8 cellular contexts compared by ENCODE assay signal in genomic region chr22:27405672-27406388, GRCh38.
DNase-seq lines count a peak whose midpoint lies in the region; ATAC-seq and TF ChIP-seq lines count a peak whose summit lies in the region.

No MANE protein-coding gene starts in this region.

- H2AK5ac ChIP-seq in IMR-90 (ENCODE audit: low read depth, low read length) = no peak overlapping the region

- H2BK120ac ChIP-seq in IMR-90 (ENCODE audit: low read depth, low read length) = no peak overlapping the region

- no peaks in the 10 kb centered on the region for H3F3A ChIP-seq in smooth muscle cell (ENCODE audit: low read depth)

- peak; percentile 93 for TF ChIP-seq RAD21 in IMR-90 (IDR thresholded peaks at IDR 0.05; ENCODE audit: low read length)

- TF ChIP-seq CTCF in IMR-90 (conservative IDR thresholded peaks at IDR 0.05; ENCODE audit: low read depth, low read length) (peak; percentile 79), heart right ventricle (IDR thresholded peaks at IDR 0.05) (peak; percentile 58 to 82 (median 77)), smooth muscle cell (IDR thresholded peaks at IDR 0.05; ENCODE audit: borderline replicate concordance, insufficient read depth, poor library complexity, severe bottlenecking) (peak; percentile 63)

- H3K4me3 ChIP-seq in IMR-90 (ENCODE audit: insufficient read depth, low read depth, low read length) = no peak overlapping the region
- no peak overlapping the region for H3K4me3 ChIP-seq in heart right ventricle
- H3K4me3 ChIP-seq in smooth muscle cell = no peak overlapping the region

- H3K18ac ChIP-seq in IMR-90 (ENCODE audit: low read depth, low read length) = no peak overlapping the region

- H3K56ac ChIP-seq in IMR-90 (ENCODE audit: extremely low read depth, insufficient read depth, low read length) = no peak overlapping the region

- 70% methylated on average over 2 of the region's 10 CpGs; no CpG with 5 or more reads in 1 of the 2 experiments for WGBS in IMR-90 (ENCODE audit: extremely low coverage in 2 of 2, insufficient read length in 1 of 2), 2 experiments
- WGBS in heart right ventricle, 2 donors = 59 to 60% methylated on average over 10 of the region's 10 CpGs
- 57% methylated on average over 10 of the region's 10 CpGs for WGBS in smooth muscle cell (ENCODE audit: low lambda C conversion rate)

- H2AFZ ChIP-seq in IMR-90 (replicated peaks; ENCODE audit: low read length, poor library complexity) (peak overlapping the region; percentile 9), smooth muscle cell (ENCODE audit: low read depth) (no peak overlapping the region)

- H3K79me1 ChIP-seq in IMR-90 (ENCODE audit: low read depth in 1 of 2, low read length in 2 of 2) = no peaks in the 10 kb centered on the region

- no peak overlapping the region for H3K4ac ChIP-seq in IMR-90 (ENCODE audit: low read depth, low read length)

- H3K27ac ChIP-seq in IMR-90 (ENCODE audit: insufficient read depth, low read length) (no peak overlapping the region), heart right ventricle (no peak overlapping the region), smooth muscle cell (ENCODE audit: low read depth) (no peak overlapping the region)

- peaks cover 4% of the 10 kb centered on the region for H3K9me3 ChIP-seq in IMR-90 (ENCODE audit: control insufficient read depth, insufficient read depth, low read length)
- H3K9me3 ChIP-seq in heart right ventricle = peaks cover 0 to 18% (median 5%) of the 10 kb centered on the region in 11 donors
- H3K9me3 ChIP-seq in smooth muscle cell (replicated peaks; ENCODE audit: low read depth) = no peaks in the 10 kb centered on the region

- H2BK15ac ChIP-seq in IMR-90 (ENCODE audit: low read depth, low read length) = no peak overlapping the region

- ATAC-seq in IMR-90 (ENCODE audit: low read depth) (peak; percentile 95), heart right ventricle (peak in 7 of 8 donors; percentile 66 to 88 (median 76)), GM19035 (IDR thresholded peaks at IDR 0.05; ENCODE audit: unreplicated experiment) (no peak), GM19397 (IDR thresholded peaks at IDR 0.05; ENCODE audit: unreplicated experiment) (no peak)

- dilution Hi-C loops in IMR-90 (cut with HindIII; ENCODE audit: low sequenced_read_pairs, unreplicated experiment) = no loop called here

- H3K23ac ChIP-seq in IMR-90 (ENCODE audit: low read depth, low read length) = no peak overlapping the region

- no peaks in the 10 kb centered on the region for H3K9me1 ChIP-seq in IMR-90 (ENCODE audit: insufficient read depth, low read length)

- in situ Hi-C loops in IMR-90 (cut with MboI; ENCODE audit: low sequenced_read_pairs) = loop anchor here (10.0 kb wide), 2 partner anchors 399 to 651 kb away; partner anchors contain the start of gene MN1

- H3K36me3 ChIP-seq in IMR-90 (ENCODE audit: control insufficient read depth, insufficient read depth, low read length) (no peaks in the 10 kb centered on the region), heart right ventricle (no peaks in the 10 kb centered on the region), smooth muscle cell (ENCODE audit: low read depth) (no peaks in the 10 kb centered on the region)

- H2BK5ac ChIP-seq in IMR-90 (ENCODE audit: low read depth, low read length, poor library complexity, severe bottlenecking) = no peak overlapping the region

- POLR2A ChIA-PET in IMR-90 (lab: Charles Lee; ENCODE audit: unreplicated experiment) = no interaction called here

- H3K9ac ChIP-seq in IMR-90 (ENCODE audit: low read depth, low read length) (no peak overlapping the region), smooth muscle cell (ENCODE audit: low read depth) (no peak overlapping the region)

- H3K79me2 ChIP-seq in smooth muscle cell (ENCODE audit: low read depth) = no peaks in the 10 kb centered on the region

- H4K20me1 ChIP-seq in IMR-90 (ENCODE audit: insufficient read depth, low read length) (no peaks in the 10 kb centered on the region), smooth muscle cell (ENCODE audit: low read depth) (no peaks in the 10 kb centered on the region)

- peak; percentile 54 for DNase-seq in DMS 273 (lab: John Stamatoyannopoulos, UW; ENCODE audit: unreplicated experiment)
- no peak for DNase-seq in DMS 273 treated with DMSO at 0.1 percent for 48 hours (lab: John Stamatoyannopoulos, UW)
- DNase-seq in IMR-90 = peak; percentile 45
- DNase-seq in activated CD8-positive, alpha-beta memory T cell treated with anti-CD3 and anti-CD28 coated beads for 48 hours (ENCODE audit: low read depth in 2 of 3, low spot score in 2 of 3) = peak; percentile 1 to 8 (median 1)
- peak; percentile 36 to 68 for DNase-seq in heart right ventricle
- no peak for DNase-seq in smooth muscle cell (lab: John Stamatoyannopoulos, UW; ENCODE audit: unreplicated experiment)

- H3K4me1 ChIP-seq in IMR-90 (ENCODE audit: control insufficient read depth, insufficient read depth, low read length) (no peaks in the 10 kb centered on the region), heart right ventricle (no peaks in the 10 kb centered on the region), smooth muscle cell (ENCODE audit: low read depth) (no peaks in the 10 kb centered on the region)

- H3K4me2 ChIP-seq in IMR-90 (ENCODE audit: low read depth, low read length) (no peak overlapping the region), smooth muscle cell (no peak overlapping the region)

- H3K14ac ChIP-seq in IMR-90 (replicated peaks; ENCODE audit: low read depth, low read length) = no peak overlapping the region

- no peak overlapping the region for H2AK9ac ChIP-seq in IMR-90 (replicated peaks; ENCODE audit: low read depth, low read length, poor library complexity)

- BruUV-seq in IMR-90 (replicated peaks; lab: Mats Ljungman, UMichigan) = no TSS peak

- H4K91ac ChIP-seq in IMR-90 (ENCODE audit: insufficient read depth, low read depth, low read length) = no peak overlapping the region

- no peak overlapping the region for H4K5ac ChIP-seq in IMR-90 (ENCODE audit: low read depth, low read length)

- intact Hi-C loops in IMR-90 (cut with micrococcal nuclease) = loop anchor here (1.0 to 5.0 kb wide), 4 partner anchors 398 to 729 kb away; no protein-coding TSS in a partner anchor
- intact Hi-C loops in heart right ventricle (cut with DNase I) = loop anchor here (1.0 to 10.0 kb wide), 8 partner anchors 395 to 401 kb away; partner anchors contain the start of gene MN1 (in 4 of the 10)

- H3K27me3 ChIP-seq in IMR-90 (ENCODE audit: control insufficient read depth, insufficient read depth, low read length) (peaks cover 14% of the 10 kb centered on the region), heart right ventricle (peaks cover 0 to 34% (median 18%) of the 10 kb centered on the region in 7 donors), smooth muscle cell (ENCODE audit: low read depth) (no peaks in the 10 kb centered on the region)

- CTCF ChIA-PET in IMR-90 (lab: Yijun Ruan, JAX) = interaction anchor here (0.8 to 1.2 kb wide), 2 partner anchors 8 to 15 kb away, joined by 4 read pairs; no protein-coding TSS in a partner anchor

- peak; percentile 28; the same call in 1 of the 2 replicates for TF ChIP-seq POLR2A in IMR-90 (IDR thresholded peaks at IDR 0.05; ENCODE audit: low read depth, low read length)

- H2BK20ac ChIP-seq in IMR-90 (ENCODE audit: low read depth, low read length) = no peak overlapping the region

- H4K8ac ChIP-seq in IMR-90 (ENCODE audit: low read depth in 2 of 2, low read length in 2 of 2) = no peak overlapping the region

TF ChIP-seq in IMR-90, 13 proteins besides CTCF, POLR2A, EP300 and RAD21:
- no peak for TF ChIP-seq BHLHE40 (IDR thresholded peaks at IDR 0.05; ENCODE audit: low read depth, low read length)
- TF ChIP-seq MAZ (IDR thresholded peaks at IDR 0.05; ENCODE audit: borderline replicate concordance, low read depth, low read length) = peak; percentile 30; the same call in 1 of the 2 replicates
- no peak for TF ChIP-seq NFE2L2 (IDR thresholded peaks at IDR 0.05; ENCODE audit: low read depth, low read length)
- no peak for TF ChIP-seq MAFK (IDR thresholded peaks at IDR 0.05; ENCODE audit: low read depth, low read length)
- no peak for TF ChIP-seq RCOR1 (IDR thresholded peaks at IDR 0.05; ENCODE audit: insufficient replicate concordance, low read length)
- peak; percentile 95 for TF ChIP-seq SMC3 (IDR thresholded peaks at IDR 0.05; ENCODE audit: low read depth, low read length)
- TF ChIP-seq USF2 (IDR thresholded peaks at IDR 0.05; ENCODE audit: low read depth, low read length) = no peak
- TF ChIP-seq CEBPB (IDR thresholded peaks at IDR 0.05; ENCODE audit: low read depth, low read length) = no peak
- TF ChIP-seq FOS (IDR thresholded peaks at IDR 0.05; ENCODE audit: low read depth, low read length) = no peak
TF ChIP-seq in IMR-90: peak in this region for 2.

Comparison
In these comparisons a context has a peak if more than half of its experiments do, and no peak if none do; other contexts are left out.
1. DNase-seq: peak in DMS 273 (single experiment), IMR-90 (single experiment), activated CD8-positive, alpha-beta memory T cell treated with anti-CD3 and anti-CD28 coated beads for 48 hours (3 of 3) and heart right ventricle (2 of 2); none in DMS 273 treated with DMSO at 0.1 percent for 48 hours (single experiment) and smooth muscle cell (single experiment).
2. ATAC-seq: peak in IMR-90 (single experiment) and heart right ventricle (7 of 8); none in GM19035 (single experiment) and GM19397 (single experiment).
3. Peak in every context shown above with its lines, with median percentiles within 50 percentile points of each other: CTCF ChIP-seq.